14 cellular contexts compared by ENCODE assay signal in the genomic region with DNA sequence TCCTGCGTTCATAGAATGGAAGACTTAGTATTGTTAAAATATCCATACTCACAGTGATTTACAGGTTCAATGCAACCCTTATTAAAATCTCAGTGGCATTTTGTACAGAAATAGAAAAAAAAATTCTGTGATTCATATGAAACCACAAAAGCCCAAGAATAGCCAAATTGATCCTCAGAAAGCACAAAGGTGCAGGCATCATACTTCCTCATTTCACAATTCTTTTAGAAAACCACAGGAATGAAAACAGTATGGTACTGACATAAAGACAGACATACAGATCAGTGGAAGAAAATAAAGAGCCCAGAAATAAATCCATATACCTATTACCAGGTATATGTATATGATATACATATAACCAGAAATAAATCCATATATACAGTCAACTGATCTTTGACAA.
DNase-seq lines count a peak whose midpoint lies in the region; ATAC-seq and TF ChIP-seq lines count a peak whose summit lies in the region.
"Had no signal": no experiment of that assay in that cellular context is flagged by ENCODE, and none has a peak within 500 bp of the region (broad histone marks: within the 10 kb centered on the region; RNA-seq: fewer than 3 reads in every experiment).

No MANE protein-coding gene starts in this region.

- H3K9me3 ChIP-seq in tibial nerve: no peaks in the 10 kb centered on the region

- H3K4me3 ChIP-seq in tibial nerve: no peak overlapping the region
- H3K4me3 ChIP-seq: lung, neural progenitor cell had no signal

- 74 to 87% methylated on average over 1 of the region's 1 CpG for WGBS in tibial nerve, 2 donors

- H3K27me3 ChIP-seq in tibial nerve: no peaks in the 10 kb centered on the region
- H3K27me3 ChIP-seq: neural progenitor cell had no signal

- TF ChIP-seq POLR2A in tibial nerve (IDR thresholded peaks at IDR 0.05): no peak

- no peak overlapping the region for H3K27ac ChIP-seq in RWPE1
- no peak overlapping the region for H3K27ac ChIP-seq in tibial nerve
- H3K27ac ChIP-seq: neural progenitor cell had no signal

- H3K36me3 ChIP-seq in tibial nerve: no peaks in the 10 kb centered on the region
- H3K36me3 ChIP-seq: neural progenitor cell had no signal

- peaks cover 0 to 3% (median 1%) of the 10 kb centered on the region in 4 donors for H3K4me1 ChIP-seq in tibial nerve
- H3K4me1 ChIP-seq: neural progenitor cell had no signal

- CTCF ChIA-PET in RWPE1 (lab: Yijun Ruan, JAX): interaction anchor here (1.0 kb wide), 1 partner anchor 11 kb away, joined by 3 read pairs; no protein-coding TSS in a partner anchor

- POLR2A ChIA-PET in RWPE1 (lab: Yijun Ruan, JAX; ENCODE audit: low non-redundant PET): no interaction called here

- ATAC-seq in GM19023 (IDR thresholded peaks at IDR 0.05; ENCODE audit: unreplicated experiment) (no peak), HG02938 (IDR thresholded peaks at IDR 0.05; ENCODE audit: unreplicated experiment) (no peak)
- ATAC-seq: Right ventricle myocardium inferior, WTC11 had no signal

- TF ChIP-seq CTCF in RWPE1 (conservative IDR thresholded peaks at IDR 0.05; ENCODE audit: low read depth) (no peak), tibial nerve (IDR thresholded peaks at IDR 0.05) (no peak)

- DNase-seq in A172 (ENCODE audit: low spot score) (peak; percentile 48), HT-29 (ENCODE audit: low spot score) (peak; percentile 16), RWPE1 (ENCODE audit: low spot score) (peak; percentile 55), fibroblast of gingiva (ENCODE audit: low read depth) (peak; percentile 35), tibial nerve (ENCODE audit: low spot score in 2 of 2) (no peak), cortex of kidney (lab: John Stamatoyannopoulos, UW) (no peak)
- DNase-seq: activated CD8-positive, alpha-beta memory T cell treated with anti-CD3 and anti-CD28 coated beads, Interleukin-2, amount 50 U/mL, for 48 hours; NCI-H446 had no signal

- TF ChIP-seq EP300 in tibial nerve (IDR thresholded peaks at IDR 0.05): no peak

Comparison
In these comparisons a context has a peak if more than half of its experiments do, and no peak if none do; other contexts are left out.
1. DNase-seq: peak in A172 (single experiment), HT-29 (single experiment), RWPE1 (single experiment) and fibroblast of gingiva (single experiment); none in tibial nerve (0 of 2) and cortex of kidney (single experiment).